In genomic region chr22:47392729-47393128, GRCh38 we compare ENCODE assay signal across 1 cellular context.
TF ChIP-seq lines count a peak whose summit lies in the region.

No MANE protein-coding gene starts in this region.

TF ChIP-seq in HepG2, 621 proteins besides CTCF, POLR2A, EP300 and RAD21 (continued from another document):
- TF ChIP-seq CREBL2 (CRISPR knock-in tag; IDR thresholded peaks at IDR 0.05; ENCODE audit: borderline replicate concordance), result no peak
- no peak for TF ChIP-seq MLX (CRISPR knock-in tag; IDR thresholded peaks at IDR 0.05)
- no peak for TF ChIP-seq ZBTB40 (IDR thresholded peaks at IDR 0.05)
- no peak for TF ChIP-seq ZBTB40 (CRISPR knock-in tag; IDR thresholded peaks at IDR 0.05)
- no peak for TF ChIP-seq DBP (CRISPR knock-in tag; IDR thresholded peaks at IDR 0.05; ENCODE audit: not compliant biosample characterization)
- TF ChIP-seq BATF2 (CRISPR knock-in tag; IDR thresholded peaks at IDR 0.05), result no peak
- no peak for TF ChIP-seq ZNF124 (CRISPR knock-in tag; IDR thresholded peaks at IDR 0.05)
- TF ChIP-seq IRX3 (CRISPR knock-in tag; IDR thresholded peaks at IDR 0.05; ENCODE audit: borderline replicate concordance, low read depth), result no peak
- no peak for TF ChIP-seq ZNF414 (CRISPR knock-in tag; IDR thresholded peaks at IDR 0.05)
- TF ChIP-seq ZNF720 (CRISPR knock-in tag; IDR thresholded peaks at IDR 0.05), result no peak
- no peak for TF ChIP-seq KDM5B (CRISPR knock-in tag; IDR thresholded peaks at IDR 0.05; ENCODE audit: borderline replicate concordance)
